Comparison of ENCODE assay signal across 1 cellular context in genomic region chr22:41620646-41621098, GRCh38.
A peak's percentile ranks its signal among the peaks of the same experiment; 100 is the strongest.
TF ChIP-seq lines count a peak whose summit lies in the region.

DESI1 (minus strand) TSS chr22:41621043; CDS start chr22:41620839, 204 bp downstream.

TF ChIP-seq in K562, 482 proteins besides CTCF, POLR2A, EP300 and RAD21 (continued from another document):
- no peak for TF ChIP-seq ZHX1 (conservative IDR thresholded peaks at IDR 0.05; ENCODE audit: low read length)
- peak; percentile 20; the same call in 1 of the 2 replicates for TF ChIP-seq SIN3B (IDR thresholded peaks at IDR 0.05; ENCODE audit: low read depth)
- no peak for TF ChIP-seq DPF2 (IDR thresholded peaks at IDR 0.05)
- TF ChIP-seq ZNF133 (CRISPR knock-in tag; IDR thresholded peaks at IDR 0.05) = no peak
- TF ChIP-seq CHD1 (IDR thresholded peaks at IDR 0.05; ENCODE audit: low read length) = no peak
- TF ChIP-seq RBM25 (IDR thresholded peaks at IDR 0.05; ENCODE audit: low read depth, low read length, severe bottlenecking) = no peak
